In the genomic region with DNA sequence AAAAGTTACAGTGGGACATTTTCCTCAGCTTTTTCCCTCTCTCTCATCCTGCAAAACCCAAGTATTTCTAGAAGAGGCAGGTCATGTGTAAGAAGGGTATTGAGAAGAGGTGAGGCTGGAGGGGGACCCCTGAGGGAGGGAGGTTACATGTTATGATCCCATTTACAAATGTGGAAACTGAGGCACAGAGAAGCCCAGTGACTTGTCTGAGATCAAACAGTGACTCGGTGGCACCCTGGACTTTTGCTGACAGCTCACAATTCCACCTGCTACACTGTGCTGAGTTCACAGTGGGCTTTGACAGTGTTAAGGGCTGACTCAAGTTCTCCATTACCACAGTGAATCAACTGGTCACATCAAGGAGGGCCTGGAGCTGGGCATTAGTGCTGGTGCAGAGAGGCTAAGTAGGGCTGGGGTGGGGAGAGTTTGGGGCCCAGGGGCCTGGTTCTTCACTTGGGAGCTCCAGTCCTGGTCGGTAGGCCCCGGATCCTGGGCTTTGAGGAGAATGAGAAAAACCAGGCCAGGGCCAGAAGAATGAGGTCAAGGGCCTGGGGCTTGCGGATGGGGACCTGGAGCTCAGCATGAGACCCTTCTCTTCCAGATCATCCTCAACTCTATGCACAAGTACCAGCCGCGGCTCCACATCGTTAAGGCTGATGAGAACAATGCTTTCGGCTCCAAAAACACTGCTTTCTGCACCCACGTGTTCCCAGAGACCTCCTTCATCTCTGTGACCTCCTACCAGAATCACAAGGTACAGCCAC, we compare ENCODE assay signal across 2 cellular contexts.
TF ChIP-seq lines count a peak whose summit lies in the region.

No MANE protein-coding gene starts in this region.

TF ChIP-seq in IMR-90, 13 proteins besides CTCF, POLR2A, EP300 and RAD21:
- 0 out of 2 replicates have a peak, but pooled peaks have one; percentile 31 for TF ChIP-seq MAFK (IDR thresholded peaks at IDR 0.05; ENCODE audit: low read depth, low read length)
- TF ChIP-seq, protein P1, sequence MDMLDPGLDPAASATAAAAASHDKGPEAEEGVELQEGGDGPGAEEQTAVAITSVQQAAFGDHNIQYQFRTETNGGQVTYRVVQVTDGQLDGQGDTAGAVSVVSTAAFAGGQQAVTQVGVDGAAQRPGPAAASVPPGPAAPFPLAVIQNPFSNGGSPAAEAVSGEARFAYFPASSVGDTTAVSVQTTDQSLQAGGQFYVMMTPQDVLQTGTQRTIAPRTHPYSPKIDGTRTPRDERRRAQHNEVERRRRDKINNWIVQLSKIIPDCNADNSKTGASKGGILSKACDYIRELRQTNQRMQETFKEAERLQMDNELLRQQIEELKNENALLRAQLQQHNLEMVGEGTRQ (IDR thresholded peaks at IDR 0.05; ENCODE audit: low read depth, low read length), result no peak
- no peak for TF ChIP-seq MXI1 (IDR thresholded peaks at IDR 0.05; ENCODE audit: borderline replicate concordance, low read depth, low read length)

TF ChIP-seq in GM12878, 131 proteins besides CTCF, POLR2A, EP300 and RAD21:
- TF ChIP-seq ETV6 (conservative IDR thresholded peaks at IDR 0.05 in 1 of 2, IDR thresholded peaks at IDR 0.05 in 1 of 2; ENCODE audit: borderline replicate concordance in 1 of 2, low read depth in 1 of 2), result peak in 1 of 2 experiments; percentile 70; a peak in 1 of 4 replicates
- no peak for TF ChIP-seq ZBED1 (IDR thresholded peaks at IDR 0.05; ENCODE audit: borderline replicate concordance)
- TF ChIP-seq NFXL1 (IDR thresholded peaks at IDR 0.05; ENCODE audit: borderline replicate concordance), result peak; percentile 65
- TF ChIP-seq, protein P2, sequence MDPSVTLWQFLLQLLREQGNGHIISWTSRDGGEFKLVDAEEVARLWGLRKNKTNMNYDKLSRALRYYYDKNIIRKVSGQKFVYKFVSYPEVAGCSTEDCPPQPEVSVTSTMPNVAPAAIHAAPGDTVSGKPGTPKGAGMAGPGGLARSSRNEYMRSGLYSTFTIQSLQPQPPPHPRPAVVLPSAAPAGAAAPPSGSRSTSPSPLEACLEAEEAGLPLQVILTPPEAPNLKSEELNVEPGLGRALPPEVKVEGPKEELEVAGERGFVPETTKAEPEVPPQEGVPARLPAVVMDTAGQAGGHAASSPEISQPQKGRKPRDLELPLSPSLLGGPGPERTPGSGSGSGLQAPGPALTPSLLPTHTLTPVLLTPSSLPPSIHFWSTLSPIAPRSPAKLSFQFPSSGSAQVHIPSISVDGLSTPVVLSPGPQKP (IDR thresholded peaks at IDR 0.05; ENCODE audit: low read depth, low read length), result no peak
- no peak for TF ChIP-seq TCF12 (IDR thresholded peaks at IDR 0.05; ENCODE audit: low read depth, low read length)
